In genomic region chrX:39242187-39242586, GRCh38 we compare ENCODE assay signal across 8 cellular contexts.
DNase-seq lines count a peak whose midpoint lies in the region; ATAC-seq and TF ChIP-seq lines count a peak whose summit lies in the region.

No MANE protein-coding gene starts in this region.

- H3K4me3 ChIP-seq in Jurkat, Clone E6-1 (ENCODE audit: low read length) = no peak overlapping the region
- H3K4me3 ChIP-seq in thoracic aorta = no peak overlapping the region

- H3K36me3 ChIP-seq in thoracic aorta = no peaks in the 10 kb centered on the region

- ATAC-seq in thoracic aorta (ENCODE audit: insufficient number of reproducible peaks, low FRiP score, low read depth) (no peak), GM18520 (IDR thresholded peaks at IDR 0.05; ENCODE audit: unreplicated experiment) (no peak)

- H3K27ac ChIP-seq in RWPE1 (no peak overlapping the region), thoracic aorta (no peak overlapping the region)

- H3K27me3 ChIP-seq in thoracic aorta (replicated peaks; ENCODE audit: insufficient read depth) = no peaks in the 10 kb centered on the region

- no peaks in the 10 kb centered on the region for H3K9me3 ChIP-seq in thoracic aorta

- DNase-seq in Daoy (ENCODE audit: low read depth) = peak; percentile 17
- DNase-seq in Jurkat, Clone E6-1 (ENCODE audit: low read depth, low spot score) = peak; percentile 31
- DNase-seq in RWPE1 (ENCODE audit: low spot score) = peak; percentile 32
- DNase-seq in glomerular visceral epithelial cell (ENCODE audit: extremely low spot score) = peak; percentile 11
- DNase-seq in thoracic aorta (ENCODE audit: low spot score) = no peak
- no peak for DNase-seq in activated effector memory CD4-positive, alpha-beta T cell treated with Interleukin-2 at 50 U/mL for 16 hours
- DNase-seq in activated T-helper 2 cell treated with anti-CD3 and anti-CD28 coated beads, Interferon-gamma antibody, Interleukin-2, Interleukin-4, amounts not matched to agents 10 μg/mL and 5 μg/mL and 100 μg/mL, durations not matched to agents 14 hours and 24 hours and 36 hours (ENCODE audit: low spot score) = no peak

- H3K4me1 ChIP-seq in thoracic aorta (ENCODE audit: control insufficient read depth in 1 of 2, low read depth in 2 of 2) = no peaks in the 10 kb centered on the region

- POLR2A ChIA-PET in RWPE1 (lab: Yijun Ruan, JAX; ENCODE audit: low non-redundant PET) = no interaction called here

- no peak overlapping the region for H3K27ac Mint-ChIP-seq in activated T-helper 2 cell treated with anti-CD3 and anti-CD28 coated beads, Interferon-gamma antibody, Interleukin-2, Interleukin-4, amounts not matched to agents 10 μg/mL and 5 μg/mL and 100 μg/mL, durations not matched to agents 14 hours and 24 hours and 36 hours

- peaks cover 3% of the 10 kb centered on the region for H3K36me3 Mint-ChIP-seq in activated T-helper 2 cell treated with anti-CD3 and anti-CD28 coated beads, Interferon-gamma antibody, Interleukin-2, Interleukin-4, amounts not matched to agents 10 μg/mL and 5 μg/mL and 100 μg/mL, durations not matched to agents 14 hours and 24 hours and 36 hours (ENCODE audit: low read depth)

- H3K27me3 Mint-ChIP-seq in activated T-helper 2 cell treated with anti-CD3 and anti-CD28 coated beads, Interferon-gamma antibody, Interleukin-2, Interleukin-4, amounts not matched to agents 10 μg/mL and 5 μg/mL and 100 μg/mL, durations not matched to agents 14 hours and 24 hours and 36 hours (ENCODE audit: low read depth) = no peaks in the 10 kb centered on the region

- TF ChIP-seq CTCF in RWPE1 (conservative IDR thresholded peaks at IDR 0.05; ENCODE audit: low read depth) (peak; percentile 29; the same call in 1 of the 2 replicates), thoracic aorta (IDR thresholded peaks at IDR 0.05) (peak; percentile 18)

- H3K4me3 Mint-ChIP-seq in activated T-helper 2 cell treated with anti-CD3 and anti-CD28 coated beads, Interferon-gamma antibody, Interleukin-2, Interleukin-4, amounts not matched to agents 10 μg/mL and 5 μg/mL and 100 μg/mL, durations not matched to agents 14 hours and 24 hours and 36 hours (ENCODE audit: low read depth) = no peak overlapping the region

- intact Hi-C loops in activated T-helper 2 cell treated with anti-CD3 and anti-CD28 coated beads, Interferon-gamma antibody, Interleukin-2, Interleukin-4, amounts not matched to agents 10 μg/mL and 5 μg/mL and 100 μg/mL, durations not matched to agents 14 hours and 24 hours and 36 hours (cut with micrococcal nuclease) = loop anchor here (5.0 kb wide), 1 partner anchor 80 kb away; no protein-coding TSS in a partner anchor

- H3K9me3 Mint-ChIP-seq in activated T-helper 2 cell treated with anti-CD3 and anti-CD28 coated beads, Interferon-gamma antibody, Interleukin-2, Interleukin-4, amounts not matched to agents 10 μg/mL and 5 μg/mL and 100 μg/mL, durations not matched to agents 14 hours and 24 hours and 36 hours = no peaks in the 10 kb centered on the region

- CTCF ChIA-PET in RWPE1 (lab: Yijun Ruan, JAX) = interaction anchor here (0.6 to 1.3 kb wide), 3 partner anchors 19 to 365 kb away, joined by 3 to 5 read pairs (median 3); no protein-coding TSS in a partner anchor

- H3K4me1 Mint-ChIP-seq in activated T-helper 2 cell treated with anti-CD3 and anti-CD28 coated beads, Interferon-gamma antibody, Interleukin-2, Interleukin-4, amounts not matched to agents 10 μg/mL and 5 μg/mL and 100 μg/mL, durations not matched to agents 14 hours and 24 hours and 36 hours (ENCODE audit: low read depth) = peaks cover 24% of the 10 kb centered on the region

Comparison
In these comparisons a context has a peak if more than half of its experiments do, and no peak if none do; other contexts are left out.
1. DNase-seq: peak in Daoy (single experiment), Jurkat, Clone E6-1 (single experiment), RWPE1 (single experiment) and glomerular visceral epithelial cell (single experiment); none in thoracic aorta (single experiment), activated effector memory CD4-positive, alpha-beta T cell treated with Interleukin-2 at 50 U/mL for 16 hours (single experiment) and activated T-helper 2 cell treated with anti-CD3 and anti-CD28 coated beads, Interferon-gamma antibody, Interleukin-2, Interleukin-4, amounts not matched to agents 10 μg/mL and 5 μg/mL and 100 μg/mL, durations not matched to agents 14 hours and 24 hours and 36 hours (single experiment).